ENCODE assay signal across 1 cellular context in the genomic region with DNA sequence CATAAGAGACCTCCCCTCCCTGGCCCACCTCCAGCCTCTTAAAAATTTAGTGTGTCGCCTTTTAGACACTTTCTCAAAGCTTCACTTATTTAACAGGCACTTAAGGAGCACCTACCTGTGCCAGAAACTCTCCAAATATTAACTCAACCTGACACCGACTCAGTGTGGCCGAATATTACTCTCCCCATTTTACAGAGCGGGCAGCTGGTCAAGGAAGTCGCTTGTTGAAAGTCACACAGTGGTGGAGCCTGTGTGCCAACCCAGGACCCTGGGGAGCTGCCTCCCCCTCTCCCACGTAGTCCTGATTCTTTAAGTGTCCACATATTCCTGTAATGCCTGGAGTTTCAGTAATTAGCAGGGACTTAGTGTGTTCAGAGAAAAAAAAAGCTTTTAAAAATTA.
TF ChIP-seq lines count a peak whose summit lies in the region.

No MANE protein-coding gene starts in this region.

TF ChIP-seq in WTC11, 78 proteins besides CTCF, POLR2A, EP300 and RAD21 (continued from another document):
- TF ChIP-seq, protein P1, sequence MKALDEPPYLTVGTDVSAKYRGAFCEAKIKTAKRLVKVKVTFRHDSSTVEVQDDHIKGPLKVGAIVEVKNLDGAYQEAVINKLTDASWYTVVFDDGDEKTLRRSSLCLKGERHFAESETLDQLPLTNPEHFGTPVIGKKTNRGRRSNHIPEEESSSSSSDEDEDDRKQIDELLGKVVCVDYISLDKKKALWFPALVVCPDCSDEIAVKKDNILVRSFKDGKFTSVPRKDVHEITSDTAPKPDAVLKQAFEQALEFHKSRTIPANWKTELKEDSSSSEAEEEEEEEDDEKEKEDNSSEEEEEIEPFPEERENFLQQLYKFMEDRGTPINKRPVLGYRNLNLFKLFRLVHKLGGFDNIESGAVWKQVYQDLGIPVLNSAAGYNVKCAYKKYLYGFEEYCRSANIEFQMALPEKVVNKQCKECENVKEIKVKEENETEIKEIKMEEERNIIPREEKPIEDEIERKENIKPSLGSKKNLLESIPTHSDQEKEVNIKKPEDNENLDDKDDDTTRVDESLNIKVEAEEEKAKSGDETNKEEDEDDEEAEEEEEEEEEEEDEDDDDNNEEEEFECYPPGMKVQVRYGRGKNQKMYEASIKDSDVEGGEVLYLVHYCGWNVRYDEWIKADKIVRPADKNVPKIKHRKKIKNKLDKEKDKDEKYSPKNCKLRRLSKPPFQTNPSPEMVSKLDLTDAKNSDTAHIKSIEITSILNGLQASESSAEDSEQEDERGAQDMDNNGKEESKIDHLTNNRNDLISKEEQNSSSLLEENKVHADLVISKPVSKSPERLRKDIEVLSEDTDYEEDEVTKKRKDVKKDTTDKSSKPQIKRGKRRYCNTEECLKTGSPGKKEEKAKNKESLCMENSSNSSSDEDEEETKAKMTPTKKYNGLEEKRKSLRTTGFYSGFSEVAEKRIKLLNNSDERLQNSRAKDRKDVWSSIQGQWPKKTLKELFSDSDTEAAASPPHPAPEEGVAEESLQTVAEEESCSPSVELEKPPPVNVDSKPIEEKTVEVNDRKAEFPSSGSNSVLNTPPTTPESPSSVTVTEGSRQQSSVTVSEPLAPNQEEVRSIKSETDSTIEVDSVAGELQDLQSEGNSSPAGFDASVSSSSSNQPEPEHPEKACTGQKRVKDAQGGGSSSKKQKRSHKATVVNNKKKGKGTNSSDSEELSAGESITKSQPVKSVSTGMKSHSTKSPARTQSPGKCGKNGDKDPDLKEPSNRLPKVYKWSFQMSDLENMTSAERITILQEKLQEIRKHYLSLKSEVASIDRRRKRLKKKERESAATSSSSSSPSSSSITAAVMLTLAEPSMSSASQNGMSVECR (CRISPR knock-in tag; IDR thresholded peaks at IDR 0.05; ENCODE audit: borderline replicate concordance): no peak
- TF ChIP-seq NFYB (CRISPR knock-in tag; conservative IDR thresholded peaks at IDR 0.05; ENCODE audit: low read depth) (no peak), ZNF416 (CRISPR knock-in tag; IDR thresholded peaks at IDR 0.05) (no peak)
- TF ChIP-seq, protein P2, sequence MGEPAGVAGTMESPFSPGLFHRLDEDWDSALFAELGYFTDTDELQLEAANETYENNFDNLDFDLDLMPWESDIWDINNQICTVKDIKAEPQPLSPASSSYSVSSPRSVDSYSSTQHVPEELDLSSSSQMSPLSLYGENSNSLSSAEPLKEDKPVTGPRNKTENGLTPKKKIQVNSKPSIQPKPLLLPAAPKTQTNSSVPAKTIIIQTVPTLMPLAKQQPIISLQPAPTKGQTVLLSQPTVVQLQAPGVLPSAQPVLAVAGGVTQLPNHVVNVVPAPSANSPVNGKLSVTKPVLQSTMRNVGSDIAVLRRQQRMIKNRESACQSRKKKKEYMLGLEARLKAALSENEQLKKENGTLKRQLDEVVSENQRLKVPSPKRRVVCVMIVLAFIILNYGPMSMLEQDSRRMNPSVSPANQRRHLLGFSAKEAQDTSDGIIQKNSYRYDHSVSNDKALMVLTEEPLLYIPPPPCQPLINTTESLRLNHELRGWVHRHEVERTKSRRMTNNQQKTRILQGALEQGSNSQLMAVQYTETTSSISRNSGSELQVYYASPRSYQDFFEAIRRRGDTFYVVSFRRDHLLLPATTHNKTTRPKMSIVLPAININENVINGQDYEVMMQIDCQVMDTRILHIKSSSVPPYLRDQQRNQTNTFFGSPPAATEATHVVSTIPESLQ (CRISPR knock-in tag; IDR thresholded peaks at IDR 0.05): no peak
